1 cellular context compared by ENCODE assay signal in genomic region chr2:98876741-98877140, GRCh38.
TF ChIP-seq lines count a peak whose summit lies in the region.

No MANE protein-coding gene starts in this region.

TF ChIP-seq in GM12878, 131 proteins besides CTCF, POLR2A, EP300 and RAD21 (continued from another document):
- TF ChIP-seq TCF7 (IDR thresholded peaks at IDR 0.05; ENCODE audit: borderline replicate concordance) (no peak), BACH1 (IDR thresholded peaks at IDR 0.05; ENCODE audit: borderline replicate concordance) (no peak), EED (IDR thresholded peaks at IDR 0.05; ENCODE audit: low read depth) (no peak), SMAD5 (IDR thresholded peaks at IDR 0.05; ENCODE audit: low read depth) (no peak), ATF7 (IDR thresholded peaks at IDR 0.05; ENCODE audit: low read depth) (no peak), SPI1 (IDR thresholded peaks at IDR 0.05; ENCODE audit: borderline replicate concordance, insufficient read depth, low read depth, low read length) (no peak)
